1 cellular context compared by ENCODE assay signal in genomic region chr10:97459933-97460332, GRCh38.
TF ChIP-seq lines count a peak whose summit lies in the region.

No MANE protein-coding gene starts in this region.

TF ChIP-seq in WTC11, 78 proteins besides CTCF, POLR2A, EP300 and RAD21 (continued from another document):
- TF ChIP-seq, protein P1, sequence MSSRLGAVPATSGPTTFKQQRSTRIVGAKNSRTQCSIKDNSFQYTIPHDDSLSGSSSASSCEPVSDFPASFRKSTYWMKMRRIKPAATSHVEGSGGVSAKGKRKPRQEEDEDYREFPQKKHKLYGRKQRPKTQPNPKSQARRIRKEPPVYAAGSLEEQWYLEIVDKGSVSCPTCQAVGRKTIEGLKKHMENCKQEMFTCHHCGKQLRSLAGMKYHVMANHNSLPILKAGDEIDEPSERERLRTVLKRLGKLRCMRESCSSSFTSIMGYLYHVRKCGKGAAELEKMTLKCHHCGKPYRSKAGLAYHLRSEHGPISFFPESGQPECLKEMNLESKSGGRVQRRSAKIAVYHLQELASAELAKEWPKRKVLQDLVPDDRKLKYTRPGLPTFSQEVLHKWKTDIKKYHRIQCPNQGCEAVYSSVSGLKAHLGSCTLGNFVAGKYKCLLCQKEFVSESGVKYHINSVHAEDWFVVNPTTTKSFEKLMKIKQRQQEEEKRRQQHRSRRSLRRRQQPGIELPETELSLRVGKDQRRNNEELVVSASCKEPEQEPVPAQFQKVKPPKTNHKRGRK (CRISPR knock-in tag; IDR thresholded peaks at IDR 0.05; ENCODE audit: borderline replicate concordance): no peak
- TF ChIP-seq ZMAT4 (CRISPR knock-in tag; IDR thresholded peaks at IDR 0.05) (no peak), TCF7 (CRISPR knock-in tag; IDR thresholded peaks at IDR 0.05; ENCODE audit: low read depth) (no peak), PRDM15 (CRISPR knock-in tag; IDR thresholded peaks at IDR 0.05) (no peak), HMGXB4 (CRISPR knock-in tag; IDR thresholded peaks at IDR 0.05) (no peak), E2F4 (CRISPR knock-in tag; IDR thresholded peaks at IDR 0.05; ENCODE audit: borderline replicate concordance, low read depth) (no peak), ZNF532 (CRISPR knock-in tag; IDR thresholded peaks at IDR 0.05; ENCODE audit: borderline replicate concordance) (no peak), SOX15 (CRISPR knock-in tag; IDR thresholded peaks at IDR 0.05) (no peak), MYBL2 (CRISPR knock-in tag; IDR thresholded peaks at IDR 0.05) (no peak)
- TF ChIP-seq, protein P2, sequence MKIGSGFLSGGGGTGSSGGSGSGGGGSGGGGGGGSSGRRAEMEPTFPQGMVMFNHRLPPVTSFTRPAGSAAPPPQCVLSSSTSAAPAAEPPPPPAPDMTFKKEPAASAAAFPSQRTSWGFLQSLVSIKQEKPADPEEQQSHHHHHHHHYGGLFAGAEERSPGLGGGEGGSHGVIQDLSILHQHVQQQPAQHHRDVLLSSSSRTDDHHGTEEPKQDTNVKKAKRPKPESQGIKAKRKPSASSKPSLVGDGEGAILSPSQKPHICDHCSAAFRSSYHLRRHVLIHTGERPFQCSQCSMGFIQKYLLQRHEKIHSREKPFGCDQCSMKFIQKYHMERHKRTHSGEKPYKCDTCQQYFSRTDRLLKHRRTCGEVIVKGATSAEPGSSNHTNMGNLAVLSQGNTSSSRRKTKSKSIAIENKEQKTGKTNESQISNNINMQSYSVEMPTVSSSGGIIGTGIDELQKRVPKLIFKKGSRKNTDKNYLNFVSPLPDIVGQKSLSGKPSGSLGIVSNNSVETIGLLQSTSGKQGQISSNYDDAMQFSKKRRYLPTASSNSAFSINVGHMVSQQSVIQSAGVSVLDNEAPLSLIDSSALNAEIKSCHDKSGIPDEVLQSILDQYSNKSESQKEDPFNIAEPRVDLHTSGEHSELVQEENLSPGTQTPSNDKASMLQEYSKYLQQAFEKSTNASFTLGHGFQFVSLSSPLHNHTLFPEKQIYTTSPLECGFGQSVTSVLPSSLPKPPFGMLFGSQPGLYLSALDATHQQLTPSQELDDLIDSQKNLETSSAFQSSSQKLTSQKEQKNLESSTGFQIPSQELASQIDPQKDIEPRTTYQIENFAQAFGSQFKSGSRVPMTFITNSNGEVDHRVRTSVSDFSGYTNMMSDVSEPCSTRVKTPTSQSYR (CRISPR knock-in tag; IDR thresholded peaks at IDR 0.05): no peak
- TF ChIP-seq, protein P3, sequence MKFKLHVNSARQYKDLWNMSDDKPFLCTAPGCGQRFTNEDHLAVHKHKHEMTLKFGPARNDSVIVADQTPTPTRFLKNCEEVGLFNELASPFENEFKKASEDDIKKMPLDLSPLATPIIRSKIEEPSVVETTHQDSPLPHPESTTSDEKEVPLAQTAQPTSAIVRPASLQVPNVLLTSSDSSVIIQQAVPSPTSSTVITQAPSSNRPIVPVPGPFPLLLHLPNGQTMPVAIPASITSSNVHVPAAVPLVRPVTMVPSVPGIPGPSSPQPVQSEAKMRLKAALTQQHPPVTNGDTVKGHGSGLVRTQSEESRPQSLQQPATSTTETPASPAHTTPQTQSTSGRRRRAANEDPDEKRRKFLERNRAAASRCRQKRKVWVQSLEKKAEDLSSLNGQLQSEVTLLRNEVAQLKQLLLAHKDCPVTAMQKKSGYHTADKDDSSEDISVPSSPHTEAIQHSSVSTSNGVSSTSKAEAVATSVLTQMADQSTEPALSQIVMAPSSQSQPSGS (CRISPR knock-in tag; IDR thresholded peaks at IDR 0.05; ENCODE audit: borderline replicate concordance, low read depth): no peak
